Comparison of ENCODE assay signal across 8 cellular contexts in the genomic region with DNA sequence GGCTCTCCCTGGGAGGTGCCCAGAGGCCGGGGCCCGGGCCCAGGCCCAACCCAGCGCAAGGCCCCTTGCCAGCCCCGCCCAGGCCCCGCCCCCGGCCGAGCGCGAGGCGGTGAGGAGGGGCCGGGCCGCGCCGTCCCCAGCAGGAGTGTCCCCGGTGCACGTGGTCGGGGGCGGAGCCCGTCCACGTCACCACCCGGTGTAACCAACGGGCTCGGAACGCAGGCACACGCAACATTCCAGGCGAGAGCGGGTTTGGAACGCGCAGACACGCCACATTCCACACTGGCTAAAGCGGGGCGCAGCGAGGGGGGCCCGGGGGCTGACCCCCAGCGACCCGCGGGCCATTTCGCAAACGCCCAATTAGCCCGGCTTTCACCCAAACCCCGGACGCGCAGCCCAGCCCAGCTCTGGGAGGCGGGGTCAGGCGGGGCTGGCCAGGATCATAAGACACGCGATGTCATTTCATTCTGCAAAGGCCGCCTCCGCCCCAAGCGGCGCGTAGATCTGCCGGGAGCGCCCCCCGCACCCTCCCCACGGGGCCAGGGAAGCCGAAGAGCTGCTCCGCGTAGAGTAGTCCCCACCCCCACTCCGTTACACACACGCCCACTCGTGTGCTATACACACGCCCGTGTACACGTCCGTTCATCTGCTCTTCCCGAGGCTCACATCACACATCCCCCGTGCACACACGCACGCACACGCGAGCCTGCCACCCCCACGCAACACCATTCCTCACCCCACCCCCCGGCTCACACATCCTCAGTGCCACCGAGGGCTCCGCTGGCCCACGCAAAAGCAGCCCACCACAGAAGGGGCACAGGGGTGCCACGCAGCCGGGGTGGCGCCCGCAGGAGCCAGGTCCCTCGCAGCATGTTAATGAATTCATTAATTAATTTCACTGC. TPM values are rescaled to one million over a fixed set of nuclear protein-coding genes. Genes with fewer than 3 reads are reported as not detected.
DNase-seq lines count a peak whose midpoint lies in the region; ATAC-seq lines count a peak whose summit lies in the region.

No MANE protein-coding gene starts in this region.

- ATAC-seq in GM18870 (IDR thresholded peaks at IDR 0.05; ENCODE audit: unreplicated experiment) (peak; percentile 33), HG03108 (IDR thresholded peaks at IDR 0.05; ENCODE audit: unreplicated experiment) (peak; percentile 32)

- DNase-seq in AG08395 (ENCODE audit: low spot score): peak; percentile 93
- peak; percentile 93 for DNase-seq in NCI-H345 (lab: John Stamatoyannopoulos, UW)
- DNase-seq in activated CD4-positive, alpha-beta T cell treated with anti-CD3 and anti-CD28 coated beads for 24 hours (ENCODE audit: low read depth in 2 of 2): peak; percentile 88 to 90
- DNase-seq in cerebellum (ENCODE audit: low spot score): peak; percentile 96
- DNase-seq in kidney glomerular epithelial cell (lab: John Stamatoyannopoulos, UW): peak; percentile 94
- DNase-seq in stimulated activated CD4-positive, alpha-beta T cell treated with anti-CD3 and anti-CD28 coated beads, Interleukin-15, amount 100 ng/mL, for 24 hours: peak; percentile 96

RNA-seq across cellular contexts. Expression of a gene that starts 1.0 kb away (rescaled TPM):
- 8.3 TPM for total RNA-seq in cerebellum

Comparison
In these comparisons a context has a peak if more than half of its experiments do, and no peak if none do; other contexts are left out.
1. Peak in every context shown above with its lines: DNase-seq and ATAC-seq.